8 cellular contexts compared by ENCODE assay signal in genomic region chr18:61893971-61894750, GRCh38. TPM values are rescaled to one million over a fixed set of nuclear protein-coding genes. Genes with fewer than 3 reads are reported as not detected.
DNase-seq lines count a peak whose midpoint lies in the region; ATAC-seq, FAIRE-seq and TF ChIP-seq lines count a peak whose summit lies in the region.

No MANE protein-coding gene starts in this region.

- H3K9ac ChIP-seq in kidney (ENCODE audit: low read length in 2 of 2) = peak overlapping the region in 1 of 2 donors; percentile 92

- H3K4me1 Mint-ChIP-seq in central memory CD8-positive, alpha-beta T cell = peaks cover 11% of the 10 kb centered on the region

- H3K27ac Mint-ChIP-seq in central memory CD8-positive, alpha-beta T cell (ENCODE audit: low read depth) = no peak overlapping the region

- peaks cover 15 to 37% of the 10 kb centered on the region in 2 donors for H3K36me3 ChIP-seq in kidney (ENCODE audit: control insufficient read depth in 1 of 2, insufficient read depth in 2 of 2, low read length in 2 of 2)

- peak; percentile 77 for DNase-seq in GM12891 (ENCODE audit: insufficient read length, low spot score)
- peak; percentile 45 for DNase-seq in NCI-H1105 treated with DMSO at 0.1 percent for 48 hours (lab: John Stamatoyannopoulos, UW)
- DNase-seq in central memory CD8-positive, alpha-beta T cell (ENCODE audit: low spot score in 2 of 2) = peak in 1 of 2 donors; percentile 35
- peak; percentile 95 for DNase-seq in kidney
- DNase-seq in stimulated activated CD4-positive, alpha-beta T cell treated with anti-CD3 and anti-CD28 coated beads, Interleukin-12 subunit alpha, Interleukin-12 subunit beta, amount 100 ng/mL, for 24 hours (ENCODE audit: low read depth in 2 of 2) = peak; percentile 35 to 60
- no peak for DNase-seq in RCC 7860 (ENCODE audit: low spot score)

- TF ChIP-seq POLR2A in GM12891 (IDR thresholded peaks at IDR 0.05; ENCODE audit: low read depth, low read length) = no peak

- ATAC-seq in HG02588 (IDR thresholded peaks at IDR 0.05; ENCODE audit: unreplicated experiment) = peak; percentile 86
- ATAC-seq in central memory CD8-positive, alpha-beta T cell (replicated peaks; ENCODE audit: extremely low read depth, poor library complexity, severe bottlenecking) = peak; percentile 66

- 0 out of 2 replicates have a peak, but pooled peaks have one; percentile 4 for TF ChIP-seq CTCF in WI38 (IDR thresholded peaks at IDR 0.05; ENCODE audit: low read depth, low read length)
- peak; percentile 47 for TF ChIP-seq CTCF in kidney (IDR thresholded peaks at IDR 0.05; ENCODE audit: borderline replicate concordance, extremely low read depth, insufficient read depth)

- H3K4me3 ChIP-seq in WI38 (ENCODE audit: low read depth, low read length) (peak overlapping the region; percentile 91), kidney (ENCODE audit: low read length in 2 of 2) (peak overlapping the region; percentile 60 to 92)

- H3K9me3 ChIP-seq in kidney (ENCODE audit: control insufficient read depth in 1 of 2, low read length in 2 of 2) = no peaks in the 10 kb centered on the region

- peaks cover 78% of the 10 kb centered on the region for H3K27me3 Mint-ChIP-seq in central memory CD8-positive, alpha-beta T cell

- intact Hi-C loops in kidney (cut with DNase I) = no loop called here

- no peaks in the 10 kb centered on the region for H3K9me3 Mint-ChIP-seq in central memory CD8-positive, alpha-beta T cell

- H3K4me3 Mint-ChIP-seq in central memory CD8-positive, alpha-beta T cell = peak overlapping the region; percentile 80

- H3K36me3 Mint-ChIP-seq in central memory CD8-positive, alpha-beta T cell (ENCODE audit: insufficient read depth) = peaks cover 3% of the 10 kb centered on the region

- peaks cover 12 to 14% of the 10 kb centered on the region in 2 donors for H3K4me1 ChIP-seq in kidney (ENCODE audit: control insufficient read depth in 1 of 2, insufficient read depth in 1 of 2, low read depth in 1 of 2, low read length in 2 of 2)

- FAIRE-seq in GM12891 (lab: Jason Lieb, UNC) = peak; percentile 69
- no peak for FAIRE-seq in kidney (lab: Jason Lieb, UNC)
- FAIRE-seq in RCC 7860 (lab: Jason Lieb, UNC) = no peak

- H3K27ac ChIP-seq in kidney (ENCODE audit: low read depth in 2 of 2, low read length in 2 of 2) = peak overlapping the region; percentile 90 to 92

TF ChIP-seq in GM12891, 5 proteins besides CTCF, POLR2A, EP300 and RAD21:
- TF ChIP-seq POLR2AphosphoS5 (IDR thresholded peaks at IDR 0.05; ENCODE audit: low read depth, low read length) (no peak), TAF1 (IDR thresholded peaks at IDR 0.05; ENCODE audit: low read depth, low read length) (no peak), PAX5 (IDR thresholded peaks at IDR 0.05; ENCODE audit: insufficient read depth, low read length, severe bottlenecking) (no peak)

RNA-seq across cellular contexts. Expression of gene RNF152, which starts 1.4 kb away (rescaled TPM):
- polyA plus RNA-seq in GM12891 (2012; ENCODE audit: low read depth, missing spikeins) = not detected
- total RNA-seq in kidney = 45.0 TPM
- 37.6 TPM for polyA plus RNA-seq in kidney (ENCODE audit: insufficient read depth, low read depth, low replicate concordance)
